8 cellular contexts compared by ENCODE assay signal in the genomic region with DNA sequence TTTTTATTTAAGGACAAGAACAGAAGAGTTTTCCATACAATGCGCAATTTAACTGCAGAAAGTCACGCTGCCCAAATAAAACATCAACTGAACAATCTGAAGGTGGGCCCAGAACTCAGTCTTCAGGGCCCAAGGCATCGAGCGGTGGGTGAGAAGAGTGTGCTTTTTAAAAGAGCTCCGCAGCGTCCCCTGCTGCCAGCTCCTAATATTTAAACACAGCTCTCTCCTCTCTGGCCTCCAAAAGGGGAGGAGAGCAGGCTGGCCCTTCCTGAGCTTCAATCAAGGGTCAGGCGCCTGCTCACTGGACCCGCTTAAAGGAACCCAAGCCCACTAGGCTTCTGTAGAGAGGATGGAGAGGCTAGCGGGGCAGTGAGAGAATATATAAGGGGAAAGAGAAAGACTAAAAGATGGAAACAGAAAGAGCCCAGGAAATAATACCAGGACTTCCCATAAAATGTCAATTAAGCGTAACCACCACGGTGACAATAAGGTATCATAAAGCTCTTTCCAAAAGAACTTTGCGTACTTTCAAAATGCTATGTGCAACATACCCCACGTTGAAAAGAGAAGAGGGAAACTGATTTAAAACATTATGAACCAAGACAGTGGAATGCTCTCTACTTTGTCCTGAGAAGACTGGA. TPM values are rescaled to one million over a fixed set of nuclear protein-coding genes. Genes with fewer than 3 reads are reported as not detected.
A peak's percentile ranks its signal among the peaks of the same experiment; 100 is the strongest.
DNase-seq lines count a peak whose midpoint lies in the region; ATAC-seq, FAIRE-seq and TF ChIP-seq lines count a peak whose summit lies in the region.

No MANE protein-coding gene starts in this region.

- H3K9me3 ChIP-seq in lower lobe of right lung: no peaks in the 10 kb centered on the region

- intact Hi-C loops in dorsolateral prefrontal cortex (cut with DNase I) (loop anchor here (1.0 to 5.0 kb wide), 10 partner anchors 17 to 199 kb away; no protein-coding TSS in a partner anchor), lower lobe of right lung (cut with DNase I) (loop anchor here (10.0 kb wide), 2 partner anchors 107 to 207 kb away; no protein-coding TSS in a partner anchor)

- peak; percentile 46 for ATAC-seq in HG03064 (IDR thresholded peaks at IDR 0.05; ENCODE audit: low read depth, unreplicated experiment)
- peak; percentile 72 to 78 for ATAC-seq in lower lobe of right lung

- FAIRE-seq in A204.1 (lab: Jason Lieb, UNC): peak; percentile 72

- no peaks in the 10 kb centered on the region for H3K36me3 ChIP-seq in lower lobe of right lung

- TF ChIP-seq CTCF in GM13977 (IDR thresholded peaks at IDR 0.05; ENCODE audit: extremely low read depth, insufficient read depth, missing control alignments) (peak; percentile 88), dorsolateral prefrontal cortex (IDR thresholded peaks at IDR 0.05 in 54 of 56, conservative IDR thresholded peaks at IDR 0.05 in 2 of 56; ENCODE audit: low read depth in 1 of 56, partially characterized antibody in 56 of 56) (peak; percentile 71 to 98 (median 91)), lower lobe of right lung (IDR thresholded peaks at IDR 0.05) (peak; percentile 86)

- H3K4me3 ChIP-seq in dorsolateral prefrontal cortex: peak overlapping the region in 58 of 59 donors; percentile 62 to 90 (median 79)
- H3K4me3 ChIP-seq in lower lobe of right lung: peak overlapping the region; percentile 78

- peaks cover 79% of the 10 kb centered on the region for H3K4me1 ChIP-seq in lower lobe of right lung

- DNase-seq in GM13977 (ENCODE audit: low spot score) (peak; percentile 84), NCI-H460 (ENCODE audit: extremely low read depth, low read depth) (peak; percentile 54), dorsolateral prefrontal cortex (peak; percentile 79 to 94 (median 90)), lower lobe of right lung (peak; percentile 88)
- DNase-seq in activated CD4-positive, alpha-beta T cell treated with anti-CD3 and anti-CD28 coated beads for 48 hours: peak; percentile 86
- peak in 2 of 3 experiments; percentile 57 to 72 for DNase-seq in stimulated activated CD4-positive, alpha-beta T cell treated with anti-CD3 and anti-CD28 coated beads, TNF-alpha, amount 100 ng/mL, for 24 hours (ENCODE audit: low read depth in 3 of 3)

- in situ Hi-C loops in GM13977 (cut with MboI; ENCODE audit: low pct_unique_long_range_greater_than_20kb, low sequenced_read_pairs, unreplicated experiment): loop anchor here (10.0 kb wide), 1 partner anchor 197 kb away; no protein-coding TSS in a partner anchor

- H3K27ac ChIP-seq in dorsolateral prefrontal cortex (peak overlapping the region; percentile 87 to 100 (median 95)), lower lobe of right lung (peak overlapping the region; percentile 88)

- no peaks in the 10 kb centered on the region for H3K27me3 ChIP-seq in dorsolateral prefrontal cortex
- H3K27me3 ChIP-seq in lower lobe of right lung (ENCODE audit: low read depth): no peaks in the 10 kb centered on the region

RNA-seq across cellular contexts. Expression of a gene that starts 2.8 kb away (rescaled TPM):
- total RNA-seq in NCI-H460 (2014; rRNA removed; shearing (Covaris generic)): 10.0 and 10.8 TPM in 2 replicates
- polyA plus RNA-seq in NCI-H460 (2014; cell fraction: nucleus; rRNA removed): 14.6 and 16.5 TPM in 2 replicates
- total RNA-seq in dorsolateral prefrontal cortex (100 to 1,000 TPM in 2 of 120 experiments, 10 to 100 TPM in 118; 30.6 to 142 (median 58.2) TPM), lower lobe of right lung (40.7 TPM)

RNA-seq across cellular contexts. Expression of a gene that starts 50.3 kb away (rescaled TPM):
- 44.3 and 44.7 TPM in 2 replicates for total RNA-seq in NCI-H460 (2014; rRNA removed; shearing (Covaris generic))
- polyA plus RNA-seq in NCI-H460 (2014; cell fraction: nucleus; rRNA removed): 29.7 and 36.9 TPM in 2 replicates
- total RNA-seq in dorsolateral prefrontal cortex: 10 to 100 TPM; 17.5 to 38.9 (median 26.4) TPM
- total RNA-seq in lower lobe of right lung: 14.1 TPM

Comparison
In these comparisons a context has a peak if more than half of its experiments do, and no peak if none do; other contexts are left out.
1. Peak in every context shown above with its lines: DNase-seq, ATAC-seq, H3K4me3 ChIP-seq and H3K27ac ChIP-seq.